24 cellular contexts compared by ENCODE assay signal in the genomic region with DNA sequence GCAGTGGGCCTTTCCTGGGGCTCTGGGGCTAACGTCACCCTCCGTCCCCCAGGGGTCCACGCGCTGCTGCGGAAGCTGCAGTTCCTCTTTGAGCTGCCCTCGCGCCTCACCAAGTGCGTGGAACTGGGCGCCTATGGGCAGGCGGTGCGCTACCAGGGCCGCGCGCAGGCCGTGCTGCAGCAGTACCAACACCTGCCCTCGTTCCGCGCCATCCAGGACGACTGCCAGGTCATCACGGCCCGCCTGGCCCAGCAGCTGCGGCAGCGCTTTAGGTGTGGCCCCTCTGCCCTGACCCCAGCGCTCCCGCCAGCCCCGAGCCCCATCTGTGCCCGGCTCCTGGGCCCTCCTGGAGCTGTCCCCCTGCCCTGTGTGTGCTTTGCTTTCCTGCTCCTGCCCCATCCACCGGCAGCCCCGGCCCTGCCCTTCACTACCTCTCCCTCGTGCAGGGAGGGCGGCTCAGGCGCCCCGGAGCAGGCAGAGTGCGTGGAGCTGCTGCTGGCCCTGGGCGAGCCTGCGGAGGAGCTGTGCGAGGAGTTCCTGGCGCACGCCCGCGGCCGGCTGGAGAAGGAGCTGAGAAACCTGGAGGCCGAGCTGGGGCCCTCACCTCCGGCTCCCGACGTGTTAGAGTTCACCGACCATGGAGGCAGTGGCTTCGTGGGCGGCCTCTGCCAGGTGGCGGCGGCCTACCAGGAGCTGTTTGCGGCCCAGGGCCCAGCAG. TPM values are rescaled to one million over a fixed set of nuclear protein-coding genes. Genes with fewer than 3 reads are reported as not detected.
DNase-seq lines count a peak whose midpoint lies in the region; ATAC-seq, FAIRE-seq and TF ChIP-seq lines count a peak whose summit lies in the region.
"Had no signal": no experiment of that assay in that cellular context is flagged by ENCODE, and none has a peak within 500 bp of the region (broad histone marks: within the 10 kb centered on the region; RNA-seq: fewer than 3 reads in every experiment).

No MANE protein-coding gene starts in this region.

- TF ChIP-seq EP300 in HepG2 (IDR thresholded peaks at IDR 0.05; ENCODE audit: low read depth in 2 of 2, low read length in 2 of 2) (no peak), HepG2 (CRISPR knock-in tag; IDR thresholded peaks at IDR 0.05; ENCODE audit: borderline replicate concordance) (no peak), suprapubic skin (IDR thresholded peaks at IDR 0.05) (no peak)

- no peak overlapping the region for H3K4me2 ChIP-seq in HepG2 (ENCODE audit: low read depth, low read length)

- peaks cover 4% of the 10 kb centered on the region for H3K79me2 ChIP-seq in HepG2 (ENCODE audit: insufficient read depth, low read length)

- no peak for TF ChIP-seq CTCF in left ventricle myocardium inferior (IDR thresholded peaks at IDR 0.05; ENCODE audit: borderline replicate concordance)
- no peak for TF ChIP-seq CTCF in RWPE2 (IDR thresholded peaks at IDR 0.05; ENCODE audit: poor library complexity, severe bottlenecking)
- no peak for TF ChIP-seq CTCF in HepG2 (CRISPR knock-in tag; IDR thresholded peaks at IDR 0.05)
- TF ChIP-seq CTCF in suprapubic skin (IDR thresholded peaks at IDR 0.05) = no peak
- TF ChIP-seq CTCF in GM10248 (IDR thresholded peaks at IDR 0.05; ENCODE audit: control extremely low read depth, extremely low read depth, low read depth, missing control alignments) = no peak

- TF ChIP-seq POLR2A in HepG2 (IDR thresholded peaks at IDR 0.05; ENCODE audit: insufficient read depth in 1 of 2, low read depth in 2 of 2, low read length in 2 of 2) (no peak), suprapubic skin (IDR thresholded peaks at IDR 0.05) (no peak)

- in situ Hi-C loops in HepG2 (cut with HindIII; ENCODE audit: extremely low pct_ligation_motif_present, low pct_unique_long_range_greater_than_20kb) = no loop called here

- H4K20me1 ChIP-seq in HepG2 (ENCODE audit: insufficient read depth, low read length) = no peaks in the 10 kb centered on the region

- TF ChIP-seq RAD21 in HepG2 (CRISPR knock-in tag; IDR thresholded peaks at IDR 0.05) = no peak

- POLR2A ChIA-PET in HepG2 (lab: Yijun Ruan, JAX) (no interaction called here), GM10248 (lab: Yijun Ruan, JAX) (interaction anchor here (0.6 kb wide), 2 partner anchors 288 to 417 kb away, joined by 5 to 7 read pairs; a partner anchor contains a TSS)

- no peak for FAIRE-seq in HepG2 (lab: Jason Lieb, UNC)
- FAIRE-seq: GM18507, RCC 7860 had no signal

- H3K27ac ChIP-seq in left ventricle myocardium inferior (replicated peaks) (no peak overlapping the region), RWPE2 (ENCODE audit: poor library complexity, severe bottlenecking) (no peak overlapping the region), HepG2 (ENCODE audit: extremely low read length, insufficient read depth, low read length) (no peak overlapping the region), suprapubic skin (peak overlapping the region; percentile 67)
- H3K27ac ChIP-seq: SJSA1 had no signal

- no peak overlapping the region for H2AFZ ChIP-seq in HepG2 (ENCODE audit: low read length)

- H3K4me1 ChIP-seq in left ventricle myocardium inferior (peaks cover 58% of the 10 kb centered on the region), RWPE2 (ENCODE audit: insufficient read depth, poor library complexity, severe bottlenecking) (no peaks in the 10 kb centered on the region), HepG2 (ENCODE audit: insufficient read depth, low read length) (peaks cover 12% of the 10 kb centered on the region), suprapubic skin (peaks cover 58% of the 10 kb centered on the region)

- CTCF ChIA-PET in HepG2 (lab: Yijun Ruan, JAX; ENCODE audit: low intra/inter-chr PET ratio, low total read pairs) (no interaction called here), GM10248 (lab: Yijun Ruan, JAX) (interaction anchor here (0.7 to 7.5 kb wide), 6 partner anchors 9 to 257 kb away, joined by 3 to 165 read pairs (median 14); a partner anchor contains a TSS)

- no peaks in the 10 kb centered on the region for H3K27me3 ChIP-seq in left ventricle myocardium inferior (ENCODE audit: low read depth)
- no peaks in the 10 kb centered on the region for H3K27me3 ChIP-seq in RWPE2 (ENCODE audit: insufficient read depth, poor library complexity, severe bottlenecking)
- H3K27me3 ChIP-seq in HepG2 (ENCODE audit: control insufficient read depth in 1 of 2, insufficient read depth in 2 of 2, low read length in 2 of 2) = no peaks in the 10 kb centered on the region
- H3K27me3 ChIP-seq in suprapubic skin = no peaks in the 10 kb centered on the region
- H3K27me3 ChIP-seq: BE2C had no signal

- intact Hi-C loops in Right ventricle myocardium superior (cut with DNase I) = no loop called here
- intact Hi-C loops in left ventricle myocardium inferior (cut with micrococcal nuclease) = no loop called here
- intact Hi-C loops in HepG2 (cut with micrococcal nuclease; ENCODE audit: unreplicated experiment) = no loop called here

- H3K9me3 ChIP-seq in left ventricle myocardium inferior (replicated peaks) = no peaks in the 10 kb centered on the region
- no peaks in the 10 kb centered on the region for H3K9me3 ChIP-seq in RWPE2 (ENCODE audit: severe bottlenecking)
- no peaks in the 10 kb centered on the region for H3K9me3 ChIP-seq in HepG2 (ENCODE audit: low read length)
- H3K9me3 ChIP-seq in suprapubic skin = no peaks in the 10 kb centered on the region
- H3K9me3 ChIP-seq: BE2C, SJSA1 had no signal

- ATAC-seq in Right ventricle myocardium superior (ENCODE audit: poor library complexity) = no peak
- no peak for ATAC-seq in RWPE2 (ENCODE audit: low read depth)
- ATAC-seq in HepG2 = no peak
- no peak for ATAC-seq in HG02610 (IDR thresholded peaks at IDR 0.05; ENCODE audit: unreplicated experiment)

- H3K9ac ChIP-seq in HepG2 (ENCODE audit: insufficient read depth, low read depth, low read length) = no peak overlapping the region

- DNase-seq in Right ventricle myocardium superior = peak; percentile 34
- no peak for DNase-seq in left ventricle myocardium inferior
- peak; percentile 59 for DNase-seq in RWPE2 (ENCODE audit: low spot score)
- DNase-seq in HepG2 (ENCODE audit: low spot score) = no peak
- DNase-seq in suprapubic skin (ENCODE audit: low spot score in 2 of 2) = peak in 1 of 2 donors; percentile 65
- DNase-seq in anterior cingulate cortex (lab: John Stamatoyannopoulos, UW) = no peak
- no peak for DNase-seq in GM10248 (ENCODE audit: extremely low spot score)
- DNase-seq: 8988T, ACHN, BE2C, Calu3, DMS153, DND-41, MV-4-11, NCI-H1105, NCI-H146, NCI-H1930, NCI-H2107, NCI-H524 treated with DMSO at 0.1 percent for 48 hours, NCI-H774 had no signal

- peaks cover 33% of the 10 kb centered on the region for H3K36me3 ChIP-seq in left ventricle myocardium inferior
- H3K36me3 ChIP-seq in RWPE2 (ENCODE audit: low read depth) = 0 out of 2 replicates have a peak, but pooled peaks cover 3% of the 10 kb centered on the region
- peaks cover 8 to 25% of the 10 kb centered on the region in 2 experiments; a peak in 4 of 5 replicates for H3K36me3 ChIP-seq in HepG2 (replicated peaks in 1 of 2; ENCODE audit: control insufficient read depth in 1 of 2, insufficient read depth in 2 of 2, low read length in 2 of 2)
- peaks cover 26% of the 10 kb centered on the region for H3K36me3 ChIP-seq in suprapubic skin

- no TSS peak for BruUV-seq in HepG2 (replicated peaks; lab: Mats Ljungman, UMichigan)

- 96% methylated on average over 47 of the region's 52 CpGs for WGBS in HepG2 (ENCODE audit: low lambda C conversion rate)
- 89% methylated on average over 20 of the region's 52 CpGs for WGBS in suprapubic skin

- H3K4me3 ChIP-seq in left ventricle myocardium inferior (no peak overlapping the region), RWPE2 (ENCODE audit: severe bottlenecking) (no peak overlapping the region), HepG2 (replicated peaks in 1 of 3; ENCODE audit: insufficient read depth in 1 of 3, low read depth in 2 of 3, low read length in 3 of 3) (no peak overlapping the region), suprapubic skin (no peak overlapping the region)
- H3K4me3 ChIP-seq: SJSA1 had no signal

RNA-seq across cellular contexts. Expression of a gene that starts 3.8 kb away (rescaled TPM):
- total RNA-seq in Right ventricle myocardium superior = 72.4 TPM
- total RNA-seq in left ventricle myocardium inferior = 56.7 TPM
- total RNA-seq in HepG2 (2016; rRNA removed; fragmentation: Illumina TruSeq; extraction: Trizol) = 28.8 and 66.9 TPM in 2 replicates
- total RNA-seq in HepG2 (2016; cell fraction: cytosol; rRNA removed; fragmentation: Illumina TruSeq; extraction: Trizol; ENCODE audit: low read depth) = 49.5 and 66.5 TPM in 2 replicates
- total RNA-seq in HepG2 (2016; cell fraction: insoluble cytoplasmic fraction; rRNA removed; fragmentation: Illumina TruSeq; extraction: Trizol) = 29.7 and 70.5 TPM in 2 replicates
- 64.7 and 77.2 TPM in 2 replicates for total RNA-seq in HepG2 (2016; cell fraction: membrane; rRNA removed; fragmentation: Illumina TruSeq; extraction: Trizol)
- 57.7 and 67.5 TPM in 2 replicates for total RNA-seq in HepG2 (2016; cell fraction: nucleus; rRNA removed; fragmentation: Illumina TruSeq; extraction: Trizol)
- 56.0 and 75.6 TPM in 2 replicates for polyA plus RNA-seq in HepG2 (2011; rRNA removed)
- polyA plus RNA-seq in HepG2 (2011; cell fraction: cytosol; rRNA removed) = 60.6 and 76.1 TPM in 2 replicates
- polyA plus RNA-seq in HepG2 (2011; cell fraction: nucleus; rRNA removed) = 104 and 129 TPM in 2 replicates
- polyA plus RNA-seq in HepG2 (2012) = 25.8 and 43.4 TPM in 2 replicates
- polyA plus RNA-seq in HepG2 (2016; cell fraction: cytosol; fragmentation: Illumina TruSeq; extraction: Trizol; ENCODE audit: low read depth) = 66.7 and 89.2 TPM in 2 replicates
- 41.3 and 42.6 TPM in 2 replicates for polyA plus RNA-seq in HepG2 (2016; cell fraction: insoluble cytoplasmic fraction; fragmentation: Illumina TruSeq; extraction: Trizol; ENCODE audit: low read depth)
- polyA plus RNA-seq in HepG2 (2016; cell fraction: membrane; fragmentation: Illumina TruSeq; extraction: Trizol; ENCODE audit: low read depth) = 71.6 and 83.6 TPM in 2 replicates
- polyA plus RNA-seq in HepG2 (2016; cell fraction: nucleus; fragmentation: Illumina TruSeq; extraction: Trizol; ENCODE audit: insufficient read depth, low read depth) = 137 and 142 TPM in 2 replicates
- 18.1 and 162 TPM in 2 replicates for polyA minus RNA-seq in HepG2 (2011; rRNA and poly(A)+ RNA removed; ENCODE audit: low replicate concordance)
- polyA minus RNA-seq in HepG2 (2011; cell fraction: cytosol; rRNA and poly(A)+ RNA removed) = 25.1 and 27.4 TPM in 2 replicates
- 28.7 and 33.4 TPM in 2 replicates for polyA minus RNA-seq in HepG2 (2011; cell fraction: nucleus; rRNA and poly(A)+ RNA removed)
- total RNA-seq in suprapubic skin = 100 to 1,000 TPM in 2 of 4 donors, 10 to 100 TPM in 2; 76.5 to 214 (median 145) TPM

RNA-seq across cellular contexts. Expression of a gene that starts 9.6 kb away (rescaled TPM):
- total RNA-seq in Right ventricle myocardium superior = 5.7 TPM
- total RNA-seq in left ventricle myocardium inferior = 6.1 TPM
- total RNA-seq in HepG2 (2016; rRNA removed; fragmentation: Illumina TruSeq; extraction: Trizol) = 5.7 and 6.5 TPM in 2 replicates
- total RNA-seq in HepG2 (2016; cell fraction: cytosol; rRNA removed; fragmentation: Illumina TruSeq; extraction: Trizol; ENCODE audit: low read depth) = 2.9 and 4.3 TPM in 2 replicates
- 5.4 and 6.3 TPM in 2 replicates for total RNA-seq in HepG2 (2016; cell fraction: insoluble cytoplasmic fraction; rRNA removed; fragmentation: Illumina TruSeq; extraction: Trizol)
- total RNA-seq in HepG2 (2016; cell fraction: membrane; rRNA removed; fragmentation: Illumina TruSeq; extraction: Trizol) = 3.5 and 4.3 TPM in 2 replicates
- total RNA-seq in HepG2 (2016; cell fraction: nucleus; rRNA removed; fragmentation: Illumina TruSeq; extraction: Trizol) = 3.6 and 3.9 TPM in 2 replicates
- 1.1 TPM in 2 replicates for polyA plus RNA-seq in HepG2 (2011; rRNA removed)
- 0.86 and 2.0 TPM in 2 replicates for polyA plus RNA-seq in HepG2 (2011; cell fraction: cytosol; rRNA removed)
- polyA plus RNA-seq in HepG2 (2011; cell fraction: nucleus; rRNA removed) = 1.7 and 2.2 TPM in 2 replicates
- polyA plus RNA-seq in HepG2 (2012) = 1.6 and 2.5 TPM in 2 replicates
- polyA plus RNA-seq in HepG2 (2016; cell fraction: cytosol; fragmentation: Illumina TruSeq; extraction: Trizol; ENCODE audit: low read depth) = 3.0 and 3.1 TPM in 2 replicates
- polyA plus RNA-seq in HepG2 (2016; cell fraction: insoluble cytoplasmic fraction; fragmentation: Illumina TruSeq; extraction: Trizol; ENCODE audit: low read depth) = 4.0 and 4.7 TPM in 2 replicates
- 2.8 and 2.9 TPM in 2 replicates for polyA plus RNA-seq in HepG2 (2016; cell fraction: membrane; fragmentation: Illumina TruSeq; extraction: Trizol; ENCODE audit: low read depth)
- polyA plus RNA-seq in HepG2 (2016; cell fraction: nucleus; fragmentation: Illumina TruSeq; extraction: Trizol; ENCODE audit: insufficient read depth, low read depth) = 6.2 and 6.5 TPM in 2 replicates
- 3.0 and 5.8 TPM in 2 replicates for polyA minus RNA-seq in HepG2 (2011; rRNA and poly(A)+ RNA removed; ENCODE audit: low replicate concordance)
- 2.4 and 3.3 TPM in 2 replicates for polyA minus RNA-seq in HepG2 (2011; cell fraction: cytosol; rRNA and poly(A)+ RNA removed)
- polyA minus RNA-seq in HepG2 (2011; cell fraction: nucleus; rRNA and poly(A)+ RNA removed) = 0.75 and 4.1 TPM in 2 replicates
- total RNA-seq in suprapubic skin = 10 to 100 TPM in 3 of 4 donors, 1 to 10 TPM in 1; 9.0 to 23.3 (median 17.6) TPM

RNA-seq across cellular contexts. Expression of a gene that starts 11.9 kb away (rescaled TPM):
- total RNA-seq in Right ventricle myocardium superior (88.1 TPM), left ventricle myocardium inferior (92.2 TPM), HepG2 (2016; rRNA removed; fragmentation: Illumina TruSeq; extraction: Trizol) (57.4 and 76.3 TPM in 2 replicates), suprapubic skin (100 to 1,000 TPM; 465 to 843 (median 596) TPM)
- total RNA-seq in HepG2 (2016; cell fraction: cytosol; rRNA removed; fragmentation: Illumina TruSeq; extraction: Trizol; ENCODE audit: low read depth) = 19.9 and 21.8 TPM in 2 replicates
- 57.9 and 73.3 TPM in 2 replicates for total RNA-seq in HepG2 (2016; cell fraction: insoluble cytoplasmic fraction; rRNA removed; fragmentation: Illumina TruSeq; extraction: Trizol)
- 41.6 and 45.8 TPM in 2 replicates for total RNA-seq in HepG2 (2016; cell fraction: membrane; rRNA removed; fragmentation: Illumina TruSeq; extraction: Trizol)
- 39.3 and 42.6 TPM in 2 replicates for total RNA-seq in HepG2 (2016; cell fraction: nucleus; rRNA removed; fragmentation: Illumina TruSeq; extraction: Trizol)
- polyA plus RNA-seq in HepG2 (2011; rRNA removed) = 90.6 and 104 TPM in 2 replicates
- 71.6 and 122 TPM in 2 replicates for polyA plus RNA-seq in HepG2 (2011; cell fraction: cytosol; rRNA removed)
- 109 and 133 TPM in 2 replicates for polyA plus RNA-seq in HepG2 (2011; cell fraction: nucleus; rRNA removed)
- 63.3 and 65.8 TPM in 2 replicates for polyA plus RNA-seq in HepG2 (2012)
- polyA plus RNA-seq in HepG2 (2016; cell fraction: cytosol; fragmentation: Illumina TruSeq; extraction: Trizol; ENCODE audit: low read depth) = 10.5 and 13.0 TPM in 2 replicates
- 57.3 and 57.6 TPM in 2 replicates for polyA plus RNA-seq in HepG2 (2016; cell fraction: insoluble cytoplasmic fraction; fragmentation: Illumina TruSeq; extraction: Trizol; ENCODE audit: low read depth)
- 31.4 and 34.7 TPM in 2 replicates for polyA plus RNA-seq in HepG2 (2016; cell fraction: membrane; fragmentation: Illumina TruSeq; extraction: Trizol; ENCODE audit: low read depth)
- 69.3 and 82.4 TPM in 2 replicates for polyA plus RNA-seq in HepG2 (2016; cell fraction: nucleus; fragmentation: Illumina TruSeq; extraction: Trizol; ENCODE audit: insufficient read depth, low read depth)
- polyA minus RNA-seq in HepG2 (2011; rRNA and poly(A)+ RNA removed; ENCODE audit: low replicate concordance) = 231 and 328 TPM in 2 replicates
- 114 and 132 TPM in 2 replicates for polyA minus RNA-seq in HepG2 (2011; cell fraction: cytosol; rRNA and poly(A)+ RNA removed)
- polyA minus RNA-seq in HepG2 (2011; cell fraction: nucleus; rRNA and poly(A)+ RNA removed) = 53.6 and 55.8 TPM in 2 replicates

RNA-seq across cellular contexts. Expression of a gene that starts 14.0 kb away (rescaled TPM):
- total RNA-seq in Right ventricle myocardium superior (666 TPM), left ventricle myocardium inferior (629 TPM), HepG2 (2016; rRNA removed; fragmentation: Illumina TruSeq; extraction: Trizol) (869 and 1,024 TPM in 2 replicates), suprapubic skin (100 to 1,000 TPM; 584 to 609 (median 602) TPM)
- 647 and 670 TPM in 2 replicates for total RNA-seq in HepG2 (2016; cell fraction: cytosol; rRNA removed; fragmentation: Illumina TruSeq; extraction: Trizol; ENCODE audit: low read depth)
- 906 and 1,117 TPM in 2 replicates for total RNA-seq in HepG2 (2016; cell fraction: insoluble cytoplasmic fraction; rRNA removed; fragmentation: Illumina TruSeq; extraction: Trizol)
- 759 and 784 TPM in 2 replicates for total RNA-seq in HepG2 (2016; cell fraction: membrane; rRNA removed; fragmentation: Illumina TruSeq; extraction: Trizol)
- 357 and 372 TPM in 2 replicates for total RNA-seq in HepG2 (2016; cell fraction: nucleus; rRNA removed; fragmentation: Illumina TruSeq; extraction: Trizol)
- polyA plus RNA-seq in HepG2 (2011; rRNA removed) = 374 and 392 TPM in 2 replicates
- polyA plus RNA-seq in HepG2 (2011; cell fraction: cytosol; rRNA removed) = 479 and 733 TPM in 2 replicates
- polyA plus RNA-seq in HepG2 (2011; cell fraction: nucleus; rRNA removed) = 228 and 230 TPM in 2 replicates
- polyA plus RNA-seq in HepG2 (2012) = 713 and 760 TPM in 2 replicates
- 645 and 677 TPM in 2 replicates for polyA plus RNA-seq in HepG2 (2016; cell fraction: cytosol; fragmentation: Illumina TruSeq; extraction: Trizol; ENCODE audit: low read depth)
- polyA plus RNA-seq in HepG2 (2016; cell fraction: insoluble cytoplasmic fraction; fragmentation: Illumina TruSeq; extraction: Trizol; ENCODE audit: low read depth) = 876 and 937 TPM in 2 replicates
- 684 and 723 TPM in 2 replicates for polyA plus RNA-seq in HepG2 (2016; cell fraction: membrane; fragmentation: Illumina TruSeq; extraction: Trizol; ENCODE audit: low read depth)
- polyA plus RNA-seq in HepG2 (2016; cell fraction: nucleus; fragmentation: Illumina TruSeq; extraction: Trizol; ENCODE audit: insufficient read depth, low read depth) = 488 and 523 TPM in 2 replicates
- 284 and 286 TPM in 2 replicates for polyA minus RNA-seq in HepG2 (2011; rRNA and poly(A)+ RNA removed; ENCODE audit: low replicate concordance)
- polyA minus RNA-seq in HepG2 (2011; cell fraction: cytosol; rRNA and poly(A)+ RNA removed) = 148 and 154 TPM in 2 replicates
- 68.0 and 81.7 TPM in 2 replicates for polyA minus RNA-seq in HepG2 (2011; cell fraction: nucleus; rRNA and poly(A)+ RNA removed)

RNA-seq across cellular contexts. Expression of a gene that starts 14.2 kb away (rescaled TPM):
- 33.5 TPM for total RNA-seq in Right ventricle myocardium superior
- 32.1 TPM for total RNA-seq in left ventricle myocardium inferior
- total RNA-seq in HepG2 (2016; rRNA removed; fragmentation: Illumina TruSeq; extraction: Trizol) = 53.3 and 63.2 TPM in 2 replicates
- total RNA-seq in HepG2 (2016; cell fraction: cytosol; rRNA removed; fragmentation: Illumina TruSeq; extraction: Trizol; ENCODE audit: low read depth) = 9.5 and 10.0 TPM in 2 replicates
- total RNA-seq in HepG2 (2016; cell fraction: insoluble cytoplasmic fraction; rRNA removed; fragmentation: Illumina TruSeq; extraction: Trizol) = 54.6 and 65.9 TPM in 2 replicates
- 26.1 and 26.5 TPM in 2 replicates for total RNA-seq in HepG2 (2016; cell fraction: membrane; rRNA removed; fragmentation: Illumina TruSeq; extraction: Trizol)
- total RNA-seq in HepG2 (2016; cell fraction: nucleus; rRNA removed; fragmentation: Illumina TruSeq; extraction: Trizol) = 17.5 and 18.4 TPM in 2 replicates
- polyA plus RNA-seq in HepG2 (2011; rRNA removed) = 39.2 and 41.4 TPM in 2 replicates
- polyA plus RNA-seq in HepG2 (2011; cell fraction: cytosol; rRNA removed) = 45.2 and 53.6 TPM in 2 replicates
- 10.1 and 14.8 TPM in 2 replicates for polyA plus RNA-seq in HepG2 (2011; cell fraction: nucleus; rRNA removed)
- 19.0 and 22.8 TPM in 2 replicates for polyA plus RNA-seq in HepG2 (2012)
- 7.7 TPM in 2 replicates for polyA plus RNA-seq in HepG2 (2016; cell fraction: cytosol; fragmentation: Illumina TruSeq; extraction: Trizol; ENCODE audit: low read depth)
- polyA plus RNA-seq in HepG2 (2016; cell fraction: insoluble cytoplasmic fraction; fragmentation: Illumina TruSeq; extraction: Trizol; ENCODE audit: low read depth) = 66.0 and 68.9 TPM in 2 replicates
- polyA plus RNA-seq in HepG2 (2016; cell fraction: membrane; fragmentation: Illumina TruSeq; extraction: Trizol; ENCODE audit: low read depth) = 17.1 and 17.2 TPM in 2 replicates
- polyA plus RNA-seq in HepG2 (2016; cell fraction: nucleus; fragmentation: Illumina TruSeq; extraction: Trizol; ENCODE audit: insufficient read depth, low read depth) = 27.1 and 27.9 TPM in 2 replicates
- 32.3 and 86.6 TPM in 2 replicates for polyA minus RNA-seq in HepG2 (2011; rRNA and poly(A)+ RNA removed; ENCODE audit: low replicate concordance)
- polyA minus RNA-seq in HepG2 (2011; cell fraction: cytosol; rRNA and poly(A)+ RNA removed) = 14.0 and 16.4 TPM in 2 replicates
- polyA minus RNA-seq in HepG2 (2011; cell fraction: nucleus; rRNA and poly(A)+ RNA removed) = 11.6 and 13.6 TPM in 2 replicates
- 10 to 100 TPM; 48.0 to 68.5 (median 61.7) TPM for total RNA-seq in suprapubic skin

Comparison
In these comparisons a context has a peak if more than half of its experiments do, and no peak if none do; other contexts are left out.
1. DNase-seq: peak in Right ventricle myocardium superior (single experiment) and RWPE2 (single experiment); none in left ventricle myocardium inferior (single experiment), HepG2 (single experiment), anterior cingulate cortex (0 of 58) and GM10248 (single experiment).